ENCODE assay signal across 13 cellular contexts in the genomic region with DNA sequence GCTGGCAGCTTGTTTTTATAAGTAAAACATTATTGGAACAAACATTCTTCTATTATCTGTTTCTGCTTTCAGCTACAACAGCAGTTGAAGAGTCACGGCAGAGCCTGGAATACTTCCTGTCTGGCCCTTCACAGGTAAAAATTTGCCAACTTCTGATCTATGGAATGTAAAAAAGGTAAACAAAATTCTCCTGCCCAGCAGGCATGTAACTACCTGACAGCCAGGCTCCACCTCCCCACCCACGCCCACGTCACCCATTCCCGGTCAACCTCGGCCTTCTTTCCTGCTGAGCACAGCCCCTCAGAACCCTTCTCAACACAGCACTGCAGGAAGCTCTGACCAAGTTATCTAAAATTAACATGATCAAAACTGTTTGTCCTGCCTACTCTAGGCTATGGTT.
DNase-seq lines count a peak whose midpoint lies in the region; ATAC-seq and TF ChIP-seq lines count a peak whose summit lies in the region.
"Had no signal": no experiment of that assay in that cellular context is flagged by ENCODE, and none has a peak within 500 bp of the region (broad histone marks: within the 10 kb centered on the region; RNA-seq: fewer than 3 reads in every experiment).

No MANE protein-coding gene starts in this region.

- H3K27me3 Mint-ChIP-seq in MCF 10A (ENCODE audit: insufficient read depth, unreplicated experiment): no peaks in the 10 kb centered on the region

- H3K4me1 Mint-ChIP-seq in MCF 10A (ENCODE audit: insufficient read depth, unreplicated experiment): peaks cover 11% of the 10 kb centered on the region

- no peak overlapping the region for H3K27ac Mint-ChIP-seq in MCF 10A (ENCODE audit: low read depth, unreplicated experiment)
- H3K27ac Mint-ChIP-seq: activated naive CD4-positive, alpha-beta T cell treated with anti-CD3 and anti-CD28 coated beads for 36 hours had no signal

- no peaks in the 10 kb centered on the region for H3K36me3 ChIP-seq in upper lobe of left lung
- H3K36me3 ChIP-seq: left ventricle myocardium inferior had no signal

- no TSS peak for BruUV-seq in MCF 10A (replicated peaks; lab: Mats Ljungman, UMichigan)

- POLR2A ChIA-PET in MCF 10A (lab: Yijun Ruan, JAX): interaction anchor here (1.0 to 1.9 kb wide), 3 partner anchors 55 to 101 kb away, joined by 4 to 8 read pairs (median 6); no protein-coding TSS in a partner anchor

- TF ChIP-seq EP300 in upper lobe of left lung (IDR thresholded peaks at IDR 0.05): no peak

- H3K27me3 ChIP-seq in upper lobe of left lung: no peaks in the 10 kb centered on the region

- H3K4me1 ChIP-seq in upper lobe of left lung: peaks cover 0 to 25% (median 10%) of the 10 kb centered on the region in 4 donors

- peaks cover 6% of the 10 kb centered on the region for H3K36me3 Mint-ChIP-seq in MCF 10A (ENCODE audit: insufficient read depth, unreplicated experiment)

- TF ChIP-seq POLR2A in upper lobe of left lung (IDR thresholded peaks at IDR 0.05): no peak

- H3K9me3 Mint-ChIP-seq in MCF 10A (ENCODE audit: unreplicated experiment): peaks cover 7% of the 10 kb centered on the region

- H3K27ac ChIP-seq in upper lobe of left lung: no peak overlapping the region
- H3K27ac ChIP-seq: left ventricle myocardium inferior, PC-9 had no signal

- ATAC-seq in upper lobe of left lung (ENCODE audit: low FRiP score in 2 of 2) (peak in 1 of 2 donors; percentile 17), HG03159 (IDR thresholded peaks at IDR 0.05; ENCODE audit: unreplicated experiment) (no peak), GM19324 (IDR thresholded peaks at IDR 0.05; ENCODE audit: low FRiP score, unreplicated experiment) (no peak)

- H3K4me3 ChIP-seq in upper lobe of left lung: no peak overlapping the region
- H3K4me3 ChIP-seq: left ventricle myocardium inferior, PC-9 had no signal

- no peak for TF ChIP-seq CTCF in MCF 10A (IDR thresholded peaks at IDR 0.05; ENCODE audit: unreplicated experiment)
- no peak for TF ChIP-seq CTCF in upper lobe of left lung (IDR thresholded peaks at IDR 0.05)

- intact Hi-C loops in MCF 10A (cut with micrococcal nuclease): no loop called here

- H3K4me3 Mint-ChIP-seq in MCF 10A (ENCODE audit: unreplicated experiment): no peak overlapping the region
- H3K4me3 Mint-ChIP-seq: activated naive CD4-positive, alpha-beta T cell treated with anti-CD3 and anti-CD28 coated beads for 36 hours had no signal

- DNase-seq in activated CD8-positive, alpha-beta memory T cell treated with anti-CD3 and anti-CD28 coated beads for 24 hours: peak; percentile 37
- DNase-seq in activated CD8-positive, alpha-beta memory T cell treated with anti-CD3 and anti-CD28 coated beads, Interleukin-2, amount 50 U/mL, for 4 hours: no peak
- DNase-seq in MCF 10A (ENCODE audit: unreplicated experiment) (peak; percentile 54), mesenteric fat pad (ENCODE audit: low spot score) (peak; percentile 30), upper lobe of left lung (peak; percentile 28 to 45), T1000 (lab: John Stamatoyannopoulos, UW) (no peak)
- DNase-seq: activated naive CD4-positive, alpha-beta T cell treated with anti-CD3 and anti-CD28 coated beads for 36 hours; central memory CD4-positive, alpha-beta T cell; left ventricle myocardium inferior; NCI-H1048; PC-9 had no signal

- H3K9me3 ChIP-seq in upper lobe of left lung: peaks cover 12 to 20% (median 14%) of the 10 kb centered on the region in 4 donors

- CTCF ChIA-PET in MCF 10A (lab: Yijun Ruan, JAX): no interaction called here

- WGBS in upper lobe of left lung, 2 donors: 53 to 61% methylated on average over 5 of the region's 5 CpGs

Comparison
In these comparisons a context has a peak if more than half of its experiments do, and no peak if none do; other contexts are left out.
1. DNase-seq: peak in activated CD8-positive, alpha-beta memory T cell treated with anti-CD3 and anti-CD28 coated beads for 24 hours (single experiment), MCF 10A (single experiment), mesenteric fat pad (single experiment) and upper lobe of left lung (2 of 2); none in activated CD8-positive, alpha-beta memory T cell treated with anti-CD3 and anti-CD28 coated beads, Interleukin-2, amount 50 U/mL, for 4 hours (single experiment) and T1000 (single experiment).